12 cellular contexts compared by ENCODE assay signal in genomic region chr10:124704428-124704805, GRCh38. TPM values are rescaled to one million over a fixed set of nuclear protein-coding genes. Genes with fewer than 3 reads are reported as not detected.
DNase-seq lines count a peak whose midpoint lies in the region; ATAC-seq and TF ChIP-seq lines count a peak whose summit lies in the region.
"Had no signal": no experiment of that assay in that cellular context is flagged by ENCODE, and none has a peak within 500 bp of the region (broad histone marks: within the 10 kb centered on the region; RNA-seq: fewer than 3 reads in every experiment).

No MANE protein-coding gene starts in this region.

- ATAC-seq in HG03045 (IDR thresholded peaks at IDR 0.05; ENCODE audit: unreplicated experiment) (no peak), GM21526 (IDR thresholded peaks at IDR 0.05; ENCODE audit: low FRiP score, unreplicated experiment) (no peak)

- no peaks in the 10 kb centered on the region for H3K9me3 ChIP-seq in BLaER1 treated with 17β-estradiol and CSF1 and Interleukin-3, amounts not matched to agents 10 nM and 100 nM (replicated peaks in 1 of 11)
- H3K9me3 ChIP-seq in KOPT-K1 (ENCODE audit: insufficient read depth, low read length, poor library complexity, severe bottlenecking) (no peaks in the 10 kb centered on the region), esophagus muscularis mucosa (no peaks in the 10 kb centered on the region), sigmoid colon (no peaks in the 10 kb centered on the region)
- H3K9me3 ChIP-seq: body of pancreas had no signal

- H3K27ac ChIP-seq in BLaER1 treated with 17β-estradiol and CSF1 and Interleukin-3, amounts not matched to agents 10 nM and 100 nM, result peak overlapping the region in 10 of 11 experiments; percentile 36 to 88 (median 66); a peak in 17 of 22 replicates
- H3K27ac ChIP-seq in KOPT-K1 (ENCODE audit: low read depth, low read length, poor library complexity, severe bottlenecking), result peak overlapping the region; percentile 93
- H3K27ac ChIP-seq in esophagus muscularis mucosa (replicated peaks in 1 of 4), result peak overlapping the region; percentile 81 to 86 (median 83)
- H3K27ac ChIP-seq in sigmoid colon, result peak overlapping the region; percentile 66 to 81 (median 72)

- peak overlapping the region; percentile 20 to 78 (median 52); a peak in 11 of 22 replicates for H3K9ac ChIP-seq in BLaER1 treated with 17β-estradiol and CSF1 and Interleukin-3, amounts not matched to agents 10 nM and 100 nM

- H3K27me3 ChIP-seq in BLaER1 treated with 17β-estradiol and CSF1 and Interleukin-3, amounts not matched to agents 10 nM and 100 nM, result no peaks in the 10 kb centered on the region
- no peaks in the 10 kb centered on the region for H3K27me3 ChIP-seq in esophagus muscularis mucosa
- H3K27me3 ChIP-seq in sigmoid colon, result no peaks in the 10 kb centered on the region
- H3K27me3 ChIP-seq: body of pancreas had no signal

- DNase-seq in esophagus muscularis mucosa (ENCODE audit: extremely low spot score), result no peak
- no peak for DNase-seq in sigmoid colon
- DNase-seq in NCI-H2107 (lab: John Stamatoyannopoulos, UW), result no peak
- no peak for DNase-seq in amniotic stem cell (lab: John Stamatoyannopoulos, UW)
- DNase-seq: erythroblast; NCI-H524; stimulated activated CD4-positive, alpha-beta T cell treated with anti-CD3 and anti-CD28 coated beads, Interleukin-2, amount 100 ng/mL, for 24 hours had no signal

- WGBS in esophagus muscularis mucosa, result 91% methylated on average over 4 of the region's 4 CpGs
- WGBS in sigmoid colon, 2 donors, result 90 to 95% methylated on average over 4 of the region's 4 CpGs

- H3K4me1 ChIP-seq in BLaER1 treated with 17β-estradiol and CSF1 and Interleukin-3, amounts not matched to agents 10 nM and 100 nM, result peaks cover 100% of the 10 kb centered on the region in 10 experiments
- peaks cover 100% of the 10 kb centered on the region in 4 donors for H3K4me1 ChIP-seq in esophagus muscularis mucosa
- H3K4me1 ChIP-seq in sigmoid colon, result peaks cover 0 to 100% (median 94%) of the 10 kb centered on the region in 4 donors

- H4K20me1 ChIP-seq in BLaER1 treated with 17β-estradiol and CSF1 and Interleukin-3, amounts not matched to agents 10 nM and 100 nM, result peaks cover 0 to 78% (median 42%) of the 10 kb centered on the region in 11 experiments; a peak in 14 of 22 replicates

- TF ChIP-seq POLR2A in esophagus muscularis mucosa (IDR thresholded peaks at IDR 0.05; ENCODE audit: low read depth) (no peak), sigmoid colon (IDR thresholded peaks at IDR 0.05) (no peak)

- TF ChIP-seq EP300 in esophagus muscularis mucosa (IDR thresholded peaks at IDR 0.05), result no peak
- no peak for TF ChIP-seq EP300 in sigmoid colon (IDR thresholded peaks at IDR 0.05)

- TF ChIP-seq CTCF in esophagus muscularis mucosa (IDR thresholded peaks at IDR 0.05) (no peak), sigmoid colon (IDR thresholded peaks at IDR 0.05) (no peak)

- no peak overlapping the region for H3K4me3 ChIP-seq in BLaER1 treated with 17β-estradiol and CSF1 and Interleukin-3, amounts not matched to agents 10 nM and 100 nM
- H3K4me3 ChIP-seq in esophagus muscularis mucosa, result no peak overlapping the region
- no peak overlapping the region for H3K4me3 ChIP-seq in sigmoid colon
- H3K4me3 ChIP-seq: body of pancreas had no signal

- H3K36me3 ChIP-seq in BLaER1 treated with 17β-estradiol and CSF1 and Interleukin-3, amounts not matched to agents 10 nM and 100 nM, result peaks cover 12 to 52% (median 33%) of the 10 kb centered on the region in 11 experiments; a peak in 17 of 22 replicates
- H3K36me3 ChIP-seq in KOPT-K1 (ENCODE audit: insufficient read depth, low read length) (peaks cover 42% of the 10 kb centered on the region), esophagus muscularis mucosa (peaks cover 0 to 16% (median 10%) of the 10 kb centered on the region in 4 donors), sigmoid colon (peaks cover 0 to 25% (median 2%) of the 10 kb centered on the region in 4 donors)

- peak overlapping the region; percentile 84 to 97 (median 91) for H3K4me2 ChIP-seq in BLaER1 treated with 17β-estradiol and CSF1 and Interleukin-3, amounts not matched to agents 10 nM and 100 nM

- intact Hi-C loops in esophagus muscularis mucosa (cut with DNase I), result no loop called here
- intact Hi-C loops in sigmoid colon (cut with DNase I), result loop anchor here (5.0 kb wide), 1 partner anchor 38 kb away; the partner anchor contains the start of gene FAM53B

RNA-seq across cellular contexts. Expression of gene FAM53B, which starts 39.8 kb away (rescaled TPM):
- 10 to 100 TPM; 25.2 to 43.3 (median 34.7) TPM for total RNA-seq in esophagus muscularis mucosa
- 10 to 100 TPM; 32.3 to 36.6 (median 34.4) TPM for total RNA-seq in sigmoid colon
- 10 to 100 TPM in 2 of 3 donors, 1 to 10 TPM in 1; 9.6 to 36.4 (median 12.0) TPM for polyA plus RNA-seq in sigmoid colon
